12 cellular contexts compared by ENCODE assay signal in the genomic region with DNA sequence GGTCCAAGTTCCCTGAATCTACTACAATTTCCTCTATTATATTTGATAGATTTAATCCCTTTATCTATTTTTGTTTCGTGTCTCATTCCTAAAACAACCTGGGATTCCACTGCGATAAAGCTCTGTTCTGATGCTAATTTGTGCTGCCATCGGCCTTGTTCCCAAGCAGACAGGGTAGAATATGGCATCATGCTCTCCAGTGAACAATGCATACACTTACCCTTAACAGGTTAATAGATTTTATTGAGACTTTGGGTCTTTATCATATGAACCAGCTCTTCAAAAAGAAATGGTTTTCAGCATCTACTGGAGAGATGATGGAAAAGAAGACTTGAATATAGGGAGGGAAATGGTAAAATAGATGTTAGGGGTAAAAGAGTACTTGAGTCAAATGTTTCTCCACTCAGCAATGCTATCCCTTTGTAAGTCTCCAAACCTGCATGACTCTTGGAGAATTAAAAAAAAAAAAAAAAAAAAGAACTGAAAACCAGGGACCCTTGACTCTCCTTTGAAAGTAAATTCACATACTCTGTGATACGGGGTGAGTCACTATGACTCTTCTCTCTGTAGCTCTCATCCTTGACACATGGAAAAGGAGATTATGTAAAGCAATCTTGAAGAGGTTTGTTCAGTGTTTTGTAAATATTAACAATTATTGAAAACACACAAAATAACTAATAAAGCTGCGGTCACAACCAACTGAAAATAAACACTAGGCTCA.
A peak's percentile ranks its signal among the peaks of the same experiment; 100 is the strongest.
DNase-seq lines count a peak whose midpoint lies in the region; FAIRE-seq and TF ChIP-seq lines count a peak whose summit lies in the region.
"Had no signal": no experiment of that assay in that cellular context is flagged by ENCODE, and none has a peak within 500 bp of the region (broad histone marks: within the 10 kb centered on the region; RNA-seq: fewer than 3 reads in every experiment).

No MANE protein-coding gene starts in this region.

- no peak for TF ChIP-seq POLR2A in prostate gland (IDR thresholded peaks at IDR 0.05)

- H4K20me1 ChIP-seq in GM23248 (ENCODE audit: insufficient read depth), result no peaks in the 10 kb centered on the region
- H4K20me1 ChIP-seq: BLaER1 treated with 17β-estradiol and CSF1 and Interleukin-3, amounts not matched to agents 10 nM and 100 nM had no signal

- H3K79me2 ChIP-seq in GM23248 (ENCODE audit: insufficient read depth), result no peaks in the 10 kb centered on the region

- peaks cover 25% of the 10 kb centered on the region for H3F3A ChIP-seq in GM23248 (ENCODE audit: insufficient read depth)

- H3K4me1 ChIP-seq in GM23248 (ENCODE audit: insufficient read depth) (peaks cover 24% of the 10 kb centered on the region), small intestine (ENCODE audit: control insufficient read depth in 2 of 2, insufficient read depth in 1 of 2, low read depth in 1 of 2, low read length in 1 of 2) (peaks cover 0 to 3% of the 10 kb centered on the region in 2 donors), prostate gland (replicated peaks) (no peaks in the 10 kb centered on the region), ascending aorta (peaks cover 0 to 8% of the 10 kb centered on the region in 2 donors)

- H3K9me3 ChIP-seq in GM23248 (ENCODE audit: low read depth) (no peaks in the 10 kb centered on the region), small intestine (ENCODE audit: control insufficient read depth, low read depth) (no peaks in the 10 kb centered on the region), prostate gland (no peaks in the 10 kb centered on the region), ascending aorta (no peaks in the 10 kb centered on the region)
- H3K9me3 ChIP-seq: BLaER1 treated with 17β-estradiol and CSF1 and Interleukin-3, amounts not matched to agents 10 nM and 100 nM; gastrocnemius medialis had no signal

- FAIRE-seq in small intestine (lab: Jason Lieb, UNC) (no peak), urothelium cell line (lab: Jason Lieb, UNC) (no peak)

- peak; percentile 44 for DNase-seq in A172 (ENCODE audit: low spot score)
- DNase-seq in GM23248, result peak; percentile 80
- peak; percentile 58 for DNase-seq in RKO (ENCODE audit: low spot score)
- DNase-seq in fibroblast of the aortic adventitia (ENCODE audit: low read depth), result peak; percentile 20
- no peak for DNase-seq in small intestine
- no peak for DNase-seq in prostate gland (ENCODE audit: low spot score)
- no peak for DNase-seq in urothelium cell line (ENCODE audit: low spot score)
- DNase-seq in ascending aorta (ENCODE audit: low spot score in 2 of 2), result no peak
- DNase-seq: activated CD8-positive, alpha-beta memory T cell treated with anti-CD3 and anti-CD28 coated beads, Interleukin-2, amount 10 ng/mL, durations not matched to agents 7 days and 5 days; gastrocnemius medialis; T-cell had no signal

- H3K27me3 ChIP-seq in GM23248 (replicated peaks; ENCODE audit: insufficient read depth), result no peaks in the 10 kb centered on the region
- no peaks in the 10 kb centered on the region for H3K27me3 ChIP-seq in small intestine (ENCODE audit: control insufficient read depth in 2 of 2, insufficient read depth in 2 of 2, low read length in 2 of 2)
- H3K27me3 ChIP-seq in prostate gland (replicated peaks; ENCODE audit: insufficient read depth), result no peaks in the 10 kb centered on the region
- H3K27me3 ChIP-seq in ascending aorta, result no peaks in the 10 kb centered on the region
- H3K27me3 ChIP-seq: BLaER1 treated with 17β-estradiol and CSF1 and Interleukin-3, amounts not matched to agents 10 nM and 100 nM; gastrocnemius medialis had no signal

- H2AFZ ChIP-seq in GM23248, result no peak overlapping the region

- H3K36me3 ChIP-seq in GM23248 (ENCODE audit: low read depth) (no peaks in the 10 kb centered on the region), small intestine (ENCODE audit: control insufficient read depth in 2 of 2, insufficient read depth in 2 of 2, low read length in 2 of 2) (no peaks in the 10 kb centered on the region), prostate gland (no peaks in the 10 kb centered on the region), ascending aorta (no peaks in the 10 kb centered on the region)
- H3K36me3 ChIP-seq: BLaER1 treated with 17β-estradiol and CSF1 and Interleukin-3, amounts not matched to agents 10 nM and 100 nM; gastrocnemius medialis had no signal

- no peaks in the 10 kb centered on the region for H3K9me2 ChIP-seq in GM23248 (ENCODE audit: insufficient read depth)

- H3K27ac ChIP-seq in GM23248 (peak overlapping the region; percentile 36), small intestine (ENCODE audit: low read depth in 1 of 2, low read length in 1 of 2) (no peak overlapping the region), prostate gland (peak overlapping the region in 1 of 2 donors; percentile 13), ascending aorta (no peak overlapping the region)

- intact Hi-C loops in prostate gland (cut with DNase I) (no loop called here), ascending aorta (cut with DNase I) (no loop called here)

- in situ Hi-C loops in GM23248 (cut with MboI), result no loop called here

- H3K4me2 ChIP-seq in GM23248 (ENCODE audit: unreplicated experiment), result peak overlapping the region; percentile 71

- peak overlapping the region; percentile 48; the same call in 1 of the 2 replicates for H3K4me3 ChIP-seq in GM23248
- H3K4me3 ChIP-seq in fibroblast of the aortic adventitia (ENCODE audit: low read depth, low read length), result no peak overlapping the region
- H3K4me3 ChIP-seq in small intestine (ENCODE audit: low read depth in 1 of 2, low read length in 2 of 2), result no peak overlapping the region
- no peak overlapping the region for H3K4me3 ChIP-seq in prostate gland
- no peak overlapping the region for H3K4me3 ChIP-seq in ascending aorta
- H3K4me3 ChIP-seq: BLaER1 treated with 17β-estradiol and CSF1 and Interleukin-3, amounts not matched to agents 10 nM and 100 nM had no signal

- 75 to 76% methylated on average over 5 of the region's 5 CpGs for WGBS in GM23248 (ENCODE audit: low coverage in 1 of 2, low lambda C conversion rate in 2 of 2, missing lambda C conversion rate in 2 of 2), 2 experiments
- 85 to 95% (median 92%) methylated on average over 5 of the region's 5 CpGs for WGBS in small intestine, 3 donors
- WGBS in prostate gland, result 85% methylated on average over 5 of the region's 5 CpGs

- H3K9ac ChIP-seq in GM23248, result no peak overlapping the region
- H3K9ac ChIP-seq: BLaER1 treated with 17β-estradiol and CSF1 and Interleukin-3, amounts not matched to agents 10 nM and 100 nM had no signal

- no peak for TF ChIP-seq CTCF in fibroblast of the aortic adventitia (IDR thresholded peaks at IDR 0.05; ENCODE audit: insufficient read depth, low read length)
- no peak for TF ChIP-seq CTCF in prostate gland (IDR thresholded peaks at IDR 0.05)
- no peak for TF ChIP-seq CTCF in ascending aorta (IDR thresholded peaks at IDR 0.05)

Comparison
In these comparisons a context has a peak if more than half of its experiments do, and no peak if none do; other contexts are left out.
1. DNase-seq: peak in A172 (single experiment), GM23248 (single experiment), RKO (single experiment) and fibroblast of the aortic adventitia (single experiment); none in small intestine (single experiment), prostate gland (single experiment), urothelium cell line (single experiment) and ascending aorta (0 of 2).